In the genomic region with DNA sequence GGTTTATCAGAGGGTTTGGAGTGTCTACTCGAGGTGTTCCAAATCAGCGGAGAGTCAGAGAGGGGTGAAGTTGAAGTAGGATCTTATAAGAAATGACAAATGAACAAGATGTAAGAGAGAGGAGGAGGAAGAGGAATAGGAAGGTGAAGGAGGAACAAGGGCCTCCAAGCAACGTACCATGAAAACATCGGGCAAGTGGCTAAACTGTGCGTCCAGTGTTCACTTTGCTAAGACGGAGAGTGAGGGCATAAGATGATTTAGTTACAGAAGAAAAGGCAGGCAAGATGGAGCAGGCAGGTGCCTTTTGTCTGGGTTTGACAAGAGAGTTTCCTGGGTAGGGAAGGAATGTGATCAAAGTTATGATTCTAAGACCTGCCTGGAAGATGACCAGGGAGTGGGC, we compare ENCODE assay signal across 10 cellular contexts.
DNase-seq lines count a peak whose midpoint lies in the region; ATAC-seq, FAIRE-seq and TF ChIP-seq lines count a peak whose summit lies in the region.
"Had no signal": no experiment of that assay in that cellular context is flagged by ENCODE, and none has a peak within 500 bp of the region (broad histone marks: within the 10 kb centered on the region; RNA-seq: fewer than 3 reads in every experiment).

No MANE protein-coding gene starts in this region.

- 0 out of 2 replicates have a peak, but pooled peaks cover 6% of the 10 kb centered on the region for H3F3A ChIP-seq in OCI-LY1 (ENCODE audit: insufficient read depth, low read length)

- intact Hi-C loops in pancreas (cut with DNase I), result no loop called here

- DNase-seq in foreskin keratinocyte (no peak), middle frontal gyrus (ENCODE audit: extremely low spot score, low spot score) (no peak), pancreas (no peak), NCI-H69 (lab: John Stamatoyannopoulos, UW) (no peak)
- DNase-seq: NCI-H526 had no signal

- no peaks in the 10 kb centered on the region for H4K20me1 ChIP-seq in OCI-LY1 (ENCODE audit: insufficient read depth, low read length)

- WGBS in pancreas, 2 donors, result 96 to 97% methylated on average over 6 of the region's 6 CpGs

- H3K4me2 ChIP-seq in OCI-LY1 (ENCODE audit: low read length), result no peak overlapping the region

- H3K9me2 ChIP-seq in OCI-LY1 (ENCODE audit: low read depth, low read length), result no peaks in the 10 kb centered on the region

- H2AFZ ChIP-seq in ACC112 (ENCODE audit: low read length, unreplicated experiment) (no peak overlapping the region), OCI-LY1 (ENCODE audit: low read length) (no peak overlapping the region)

- H3K36me3 ChIP-seq in ACC112 (ENCODE audit: insufficient read depth, low read length) (peaks cover 8% of the 10 kb centered on the region; the same call in 1 of the 2 replicates), OCI-LY1 (ENCODE audit: insufficient read depth, low read length) (no peaks in the 10 kb centered on the region), rectal smooth muscle tissue (ENCODE audit: control insufficient read depth, insufficient read depth, low read length) (no peaks in the 10 kb centered on the region), pancreas (no peaks in the 10 kb centered on the region)

- FAIRE-seq in pancreas (lab: Jason Lieb, UNC), result no peak

- no peak for TF ChIP-seq CTCF in OCI-LY1 (IDR thresholded peaks at IDR 0.05; ENCODE audit: low read length)
- TF ChIP-seq CTCF in foreskin keratinocyte (conservative IDR thresholded peaks at IDR 0.05), result no peak
- TF ChIP-seq CTCF in pancreas (IDR thresholded peaks at IDR 0.05), result no peak

- H3K27me3 ChIP-seq in ACC112 (ENCODE audit: insufficient read depth, low read length), result no peaks in the 10 kb centered on the region
- H3K27me3 ChIP-seq in OCI-LY1 (ENCODE audit: insufficient read depth, low read length), result no peaks in the 10 kb centered on the region
- no peaks in the 10 kb centered on the region for H3K27me3 ChIP-seq in foreskin keratinocyte
- H3K27me3 ChIP-seq in rectal smooth muscle tissue (ENCODE audit: control insufficient read depth, insufficient read depth, low read length), result no peaks in the 10 kb centered on the region
- no peaks in the 10 kb centered on the region for H3K27me3 ChIP-seq in pancreas

- H3K27ac ChIP-seq in ACC112 (ENCODE audit: low read depth, low read length), result peak overlapping the region; percentile 94; the same call in 1 of the 2 replicates
- H3K27ac ChIP-seq in OCI-LY1 (ENCODE audit: low read depth, low read length, poor library complexity, severe bottlenecking), result peak overlapping the region; percentile 20
- peak overlapping the region; percentile 92 for H3K27ac ChIP-seq in foreskin keratinocyte
- peak overlapping the region; percentile 58 for H3K27ac ChIP-seq in rectal smooth muscle tissue (ENCODE audit: low read depth, low read length)
- H3K27ac ChIP-seq in pancreas, result peak overlapping the region in 1 of 4 donors; percentile 10
- H3K27ac ChIP-seq: C4-2B had no signal

- H3K4me3 ChIP-seq in ACC112 (ENCODE audit: low read depth, low read length), result no peak overlapping the region
- H3K4me3 ChIP-seq in OCI-LY1 (ENCODE audit: low read depth, low read length, poor library complexity, severe bottlenecking), result no peak overlapping the region
- H3K4me3 ChIP-seq in rectal smooth muscle tissue (ENCODE audit: low read length), result no peak overlapping the region
- no peak overlapping the region for H3K4me3 ChIP-seq in pancreas

- H3K4me1 ChIP-seq in ACC112 (ENCODE audit: control insufficient read depth, insufficient read depth, low read length, unreplicated experiment), result peaks cover 55% of the 10 kb centered on the region
- peaks cover 63% of the 10 kb centered on the region for H3K4me1 ChIP-seq in OCI-LY1 (ENCODE audit: insufficient read depth, low read length, severe bottlenecking)
- H3K4me1 ChIP-seq in foreskin keratinocyte, result peaks cover 67% of the 10 kb centered on the region
- H3K4me1 ChIP-seq in rectal smooth muscle tissue (ENCODE audit: control insufficient read depth, insufficient read depth, low read length), result peaks cover 25% of the 10 kb centered on the region
- peaks cover 19 to 59% (median 25%) of the 10 kb centered on the region in 3 donors for H3K4me1 ChIP-seq in pancreas

- H3K9ac ChIP-seq in OCI-LY1 (ENCODE audit: low read length), result no peak overlapping the region
- H3K9ac ChIP-seq in rectal smooth muscle tissue (ENCODE audit: low read length), result no peak overlapping the region

- H3K79me2 ChIP-seq in ACC112 (ENCODE audit: control insufficient read depth, insufficient read depth, low read length, unreplicated experiment) (no peaks in the 10 kb centered on the region), OCI-LY1 (ENCODE audit: insufficient read depth, low read length) (no peaks in the 10 kb centered on the region)

- ATAC-seq in foreskin keratinocyte (no peak), GM19467 (IDR thresholded peaks at IDR 0.05; ENCODE audit: unreplicated experiment) (no peak), pancreas (no peak)

- no peaks in the 10 kb centered on the region for H3K9me3 ChIP-seq in OCI-LY1 (ENCODE audit: low read length)
- H3K9me3 ChIP-seq in pancreas, result no peaks in the 10 kb centered on the region
